Comparison of ENCODE assay signal across 8 cellular contexts in the genomic region with DNA sequence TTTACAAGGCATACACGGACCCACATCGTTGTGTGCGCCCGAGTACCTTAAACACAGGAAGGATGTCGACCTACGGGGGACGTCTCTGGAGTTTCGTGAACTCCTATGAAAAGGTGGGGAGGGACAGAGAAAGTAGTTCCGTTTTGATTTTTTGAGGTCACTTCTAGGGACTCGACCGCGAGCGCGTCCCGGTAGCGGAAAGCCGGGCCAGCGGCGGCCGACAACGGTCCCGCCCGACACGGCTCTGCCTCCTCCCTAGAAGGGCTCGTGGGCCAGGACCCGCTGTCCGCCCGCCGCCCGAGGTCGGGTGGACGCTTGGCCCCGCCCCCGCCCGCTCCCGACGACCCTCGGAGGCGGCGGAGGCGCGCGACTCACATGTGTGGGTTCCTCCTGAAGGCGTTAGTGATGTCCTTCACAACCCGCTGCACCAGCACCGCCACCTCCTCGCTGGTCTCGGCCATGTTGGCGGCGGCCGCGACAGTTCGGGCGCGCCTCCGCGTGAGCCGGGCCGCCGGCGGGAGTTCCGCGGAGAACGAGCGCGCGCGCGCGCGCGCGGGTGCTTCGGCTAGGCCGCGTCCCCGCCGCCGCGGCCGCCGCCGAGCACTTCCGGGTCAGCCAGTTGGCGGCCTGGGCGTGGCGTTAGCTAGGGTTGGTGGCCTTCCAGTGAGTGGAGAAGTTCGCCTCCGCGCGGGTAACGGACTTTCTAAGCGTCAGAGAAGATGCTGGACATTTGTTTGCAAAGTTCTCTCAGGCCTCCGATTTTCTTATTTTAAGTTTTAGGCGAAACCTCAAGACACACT. TPM values are rescaled to one million over a fixed set of nuclear protein-coding genes. Genes with fewer than 3 reads are reported as not detected.
A peak's percentile ranks its signal among the peaks of the same experiment; 100 is the strongest.
DNase-seq lines count a peak whose midpoint lies in the region; ATAC-seq and TF ChIP-seq lines count a peak whose summit lies in the region.

A gene with protein sequence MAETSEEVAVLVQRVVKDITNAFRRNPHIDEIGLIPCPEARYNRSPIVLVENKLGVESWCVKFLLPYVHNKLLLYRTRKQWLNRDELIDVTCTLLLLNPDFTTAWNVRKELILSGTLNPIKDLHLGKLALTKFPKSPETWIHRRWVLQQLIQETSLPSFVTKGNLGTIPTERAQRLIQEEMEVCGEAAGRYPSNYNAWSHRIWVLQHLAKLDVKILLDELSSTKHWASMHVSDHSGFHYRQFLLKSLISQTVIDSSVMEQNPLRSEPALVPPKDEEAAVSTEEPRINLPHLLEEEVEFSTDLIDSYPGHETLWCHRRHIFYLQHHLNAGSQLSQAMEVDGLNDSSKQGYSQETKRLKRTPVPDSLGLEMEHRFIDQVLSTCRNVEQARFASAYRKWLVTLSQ (minus strand): TSS at position 534 of the 800 bp plus-strand sequence. CDS start 73 bp downstream, at position 461.

- H3K27me3 ChIP-seq in esophagus muscularis mucosa: no peaks in the 10 kb centered on the region
- no peaks in the 10 kb centered on the region for H3K27me3 ChIP-seq in muscle layer of duodenum (ENCODE audit: low read depth, low read length)

- peak; percentile 92 for ATAC-seq in GM21737 (IDR thresholded peaks at IDR 0.05; ENCODE audit: unreplicated experiment)

- H3K4me3 ChIP-seq in esophagus muscularis mucosa: peak within 1 kb of the TSS; percentile 68 to 98 (median 92)
- H3K4me3 ChIP-seq in muscle layer of duodenum (ENCODE audit: low read depth in 1 of 2, low read length in 2 of 2): peak within 1 kb of the TSS; percentile 77 to 89

- peaks cover 7 to 40% (median 33%) of the 10 kb centered on the region in 4 donors for H3K4me1 ChIP-seq in esophagus muscularis mucosa
- peaks cover 0 to 9% of the 10 kb centered on the region in 2 donors for H3K4me1 ChIP-seq in muscle layer of duodenum (ENCODE audit: control insufficient read depth in 1 of 2, insufficient read depth in 2 of 2, low read length in 2 of 2)

- H3K36me3 ChIP-seq in esophagus muscularis mucosa (no peaks in the 10 kb centered on the region), muscle layer of duodenum (ENCODE audit: control insufficient read depth in 1 of 2, insufficient read depth in 2 of 2, low read length in 2 of 2) (no peaks in the 10 kb centered on the region)

- TF ChIP-seq POLR2A in esophagus muscularis mucosa (IDR thresholded peaks at IDR 0.05; ENCODE audit: low read depth): peak; percentile 22

- under 1% methylated on average over 81 of the region's 95 CpGs for WGBS in esophagus muscularis mucosa

- DNase-seq in DMS53 treated with DMSO at 0.1 percent for 48 hours (lab: John Stamatoyannopoulos, UW; ENCODE audit: unreplicated experiment): peak; percentile 74
- peak; percentile 86 for DNase-seq in KG1 (lab: John Stamatoyannopoulos, UW)
- peak; percentile 91 to 95 for DNase-seq in activated T-cell treated with anti-CD3 and anti-CD28 coated beads, Interleukin-2, amount 50 U/mL, for 48 hours
- DNase-seq in esophagus muscularis mucosa (ENCODE audit: extremely low spot score): peak; percentile 98
- DNase-seq in stimulated activated CD8-positive, alpha-beta memory T cell treated with anti-CD3 and anti-CD28 coated beads, Interleukin-7, amount 100 ng/mL, for 24 hours (ENCODE audit: low read depth): peak; percentile 69

- H3K27ac ChIP-seq in esophagus muscularis mucosa (replicated peaks in 1 of 4) (peak within 1 kb of the TSS; percentile 87 to 98 (median 96)), muscle layer of duodenum (ENCODE audit: low read length) (peak within 1 kb of the TSS; percentile 81)

- TF ChIP-seq EP300 in esophagus muscularis mucosa (IDR thresholded peaks at IDR 0.05): no peak

- intact Hi-C loops in esophagus muscularis mucosa (cut with DNase I): loop anchor here (2.0 kb wide), 1 partner anchor 87 kb away; a partner anchor contains a TSS

- H3K9me3 ChIP-seq in esophagus muscularis mucosa: no peaks in the 10 kb centered on the region
- no peaks in the 10 kb centered on the region for H3K9me3 ChIP-seq in muscle layer of duodenum (ENCODE audit: control insufficient read depth in 1 of 2, low read length in 2 of 2)

- TF ChIP-seq CTCF in esophagus muscularis mucosa (IDR thresholded peaks at IDR 0.05): peak in 1 of 3 experiments; percentile 20

TF ChIP-seq in PFSK-1, 5 proteins besides CTCF, POLR2A, EP300 and RAD21:
- TF ChIP-seq TAF1 (IDR thresholded peaks at IDR 0.05; ENCODE audit: borderline replicate concordance, insufficient read depth, low read length) (peak; percentile 87; the same call in 1 of the 2 replicates), POLR2AphosphoS5 (IDR thresholded peaks at IDR 0.05; ENCODE audit: low read depth, low read length) (peak; percentile 90), SIN3A (IDR thresholded peaks at IDR 0.05; ENCODE audit: borderline replicate concordance, insufficient read depth, low read length) (no peak), FOXP2 (optimal IDR thresholded peaks at IDR 0.05; ENCODE audit: borderline replicate concordance, extremely low read depth, extremely low read length, insufficient read depth) (no peak)
- TF ChIP-seq, protein P1, sequence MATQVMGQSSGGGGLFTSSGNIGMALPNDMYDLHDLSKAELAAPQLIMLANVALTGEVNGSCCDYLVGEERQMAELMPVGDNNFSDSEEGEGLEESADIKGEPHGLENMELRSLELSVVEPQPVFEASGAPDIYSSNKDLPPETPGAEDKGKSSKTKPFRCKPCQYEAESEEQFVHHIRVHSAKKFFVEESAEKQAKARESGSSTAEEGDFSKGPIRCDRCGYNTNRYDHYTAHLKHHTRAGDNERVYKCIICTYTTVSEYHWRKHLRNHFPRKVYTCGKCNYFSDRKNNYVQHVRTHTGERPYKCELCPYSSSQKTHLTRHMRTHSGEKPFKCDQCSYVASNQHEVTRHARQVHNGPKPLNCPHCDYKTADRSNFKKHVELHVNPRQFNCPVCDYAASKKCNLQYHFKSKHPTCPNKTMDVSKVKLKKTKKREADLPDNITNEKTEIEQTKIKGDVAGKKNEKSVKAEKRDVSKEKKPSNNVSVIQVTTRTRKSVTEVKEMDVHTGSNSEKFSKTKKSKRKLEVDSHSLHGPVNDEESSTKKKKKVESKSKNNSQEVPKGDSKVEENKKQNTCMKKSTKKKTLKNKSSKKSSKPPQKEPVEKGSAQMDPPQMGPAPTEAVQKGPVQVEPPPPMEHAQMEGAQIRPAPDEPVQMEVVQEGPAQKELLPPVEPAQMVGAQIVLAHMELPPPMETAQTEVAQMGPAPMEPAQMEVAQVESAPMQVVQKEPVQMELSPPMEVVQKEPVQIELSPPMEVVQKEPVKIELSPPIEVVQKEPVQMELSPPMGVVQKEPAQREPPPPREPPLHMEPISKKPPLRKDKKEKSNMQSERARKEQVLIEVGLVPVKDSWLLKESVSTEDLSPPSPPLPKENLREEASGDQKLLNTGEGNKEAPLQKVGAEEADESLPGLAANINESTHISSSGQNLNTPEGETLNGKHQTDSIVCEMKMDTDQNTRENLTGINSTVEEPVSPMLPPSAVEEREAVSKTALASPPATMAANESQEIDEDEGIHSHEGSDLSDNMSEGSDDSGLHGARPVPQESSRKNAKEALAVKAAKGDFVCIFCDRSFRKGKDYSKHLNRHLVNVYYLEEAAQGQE (IDR thresholded peaks at IDR 0.05; ENCODE audit: insufficient read depth in 1 of 2, low read depth in 2 of 2, low read length in 2 of 2): peak in 1 of 2 experiments; percentile 7; a peak in 1 of 4 replicates

RNA-seq across cellular contexts. Expression of the gene that starts here (rescaled TPM):
- polyA plus RNA-seq in PFSK-1 (2012; ENCODE audit: insufficient read length, low read depth): 5.3 TPM
- total RNA-seq in esophagus muscularis mucosa: 10 to 100 TPM; 47.7 to 68.5 (median 49.7) TPM

Comparison
In these comparisons a context has a peak if more than half of its experiments do, and no peak if none do; other contexts are left out.
1. Peak in every context shown above with its lines: DNase-seq, ATAC-seq, H3K4me3 ChIP-seq and H3K27ac ChIP-seq.